In genomic region chr13:50152655-50153309, GRCh38 we compare ENCODE assay signal across 8 cellular contexts.
A peak's percentile ranks its signal among the peaks of the same experiment; 100 is the strongest.
DNase-seq lines count a peak whose midpoint lies in the region; ATAC-seq, FAIRE-seq and TF ChIP-seq lines count a peak whose summit lies in the region.

No MANE protein-coding gene starts in this region.

- no peaks in the 10 kb centered on the region for H3K36me3 Mint-ChIP-seq in activated T-cell treated with anti-CD3 and anti-CD28 coated beads, Interleukin-2, amount 50 U/mL, for 24 hours (ENCODE audit: low read depth)

- ATAC-seq in HG03354 (IDR thresholded peaks at IDR 0.05; ENCODE audit: poor library complexity, severe bottlenecking, unreplicated experiment) (peak; percentile 77), GM12878 (peak; percentile 66), GM21367 (IDR thresholded peaks at IDR 0.05; ENCODE audit: unreplicated experiment) (no peak), body of pancreas (no peak)

- peak overlapping the region; percentile 31 for H3K4me2 ChIP-seq in GM12878 (ENCODE audit: control insufficient read depth, insufficient read depth)

- WGBS in GM12878 (ENCODE audit: insufficient coverage, insufficient replicate concordance, low lambda C conversion rate, missing lambda C conversion rate), result 8% methylated on average over 7 of the region's 7 CpGs
- WGBS in spleen, 5 donors, result 60 to 81% (median 70%) methylated on average over 7 of the region's 7 CpGs
- WGBS in body of pancreas, 2 donors, result 76 to 78% methylated on average over 7 of the region's 7 CpGs

- DNase-seq in activated T-cell treated with anti-CD3 and anti-CD28 coated beads, Interleukin-2, amount 50 U/mL, for 24 hours, result no peak
- no peak for DNase-seq in activated T-cell treated with anti-CD3 and anti-CD28 coated beads for 4 hours
- DNase-seq in GM12878 (ENCODE audit: low read depth, low spot score), result no peak
- DNase-seq in spleen, result no peak
- no peak for DNase-seq in body of pancreas
- no peak for DNase-seq in 8988T

- FAIRE-seq in GM12878 (lab: Jason Lieb, UNC), result peak; percentile 74

- no peaks in the 10 kb centered on the region for H3K79me2 ChIP-seq in GM12878 (ENCODE audit: control insufficient read depth, insufficient read depth, low read length)

- H3K4me3 Mint-ChIP-seq in activated T-cell treated with anti-CD3 and anti-CD28 coated beads, Interleukin-2, amount 50 U/mL, for 24 hours, result peak overlapping the region; percentile 52

- no peaks in the 10 kb centered on the region for H3K36me3 ChIP-seq in GM12878 (ENCODE audit: control insufficient read depth in 2 of 2, insufficient read depth in 2 of 2, low read length in 1 of 2)
- H3K36me3 ChIP-seq in spleen, result no peaks in the 10 kb centered on the region
- H3K36me3 ChIP-seq in body of pancreas (replicated peaks in 1 of 2; ENCODE audit: insufficient read depth in 1 of 2, low read depth in 2 of 2), result no peaks in the 10 kb centered on the region

- no peak for TF ChIP-seq POLR2A in GM12878 (IDR thresholded peaks at IDR 0.05; ENCODE audit: low read depth, low read length)
- no peak for TF ChIP-seq POLR2A in spleen (IDR thresholded peaks at IDR 0.05)
- TF ChIP-seq POLR2A in body of pancreas (IDR thresholded peaks at IDR 0.05), result no peak

- intact Hi-C loops in GM12878 (cut with micrococcal nuclease; ENCODE audit: unreplicated experiment) (no loop called here), spleen (cut with DNase I; ENCODE audit: low total_unique reads) (no loop called here), body of pancreas (cut with DNase I) (no loop called here)

- no peaks in the 10 kb centered on the region for H3K9me3 Mint-ChIP-seq in activated T-cell treated with anti-CD3 and anti-CD28 coated beads, Interleukin-2, amount 50 U/mL, for 24 hours

- peaks cover 3% of the 10 kb centered on the region for H3K27me3 Mint-ChIP-seq in activated T-cell treated with anti-CD3 and anti-CD28 coated beads, Interleukin-2, amount 50 U/mL, for 24 hours

- RAD21 ChIA-PET in GM12878 (lab: Charles Lee; ENCODE audit: unreplicated experiment), result interaction anchor here (0.9 kb wide), 1 partner anchor 648 kb away, joined by 3 read pairs; no protein-coding TSS in a partner anchor

- TF ChIP-seq EP300 in GM12878 (IDR thresholded peaks at IDR 0.05; ENCODE audit: borderline replicate concordance in 1 of 2, control insufficient read depth in 1 of 2, low read depth in 2 of 2, low read length in 2 of 2), result no peak

- H3K27ac ChIP-seq in GM12878 (ENCODE audit: control insufficient read depth, insufficient read depth), result no peak overlapping the region
- H3K27ac ChIP-seq in spleen, result peak overlapping the region in 6 of 8 donors; percentile 3 to 61 (median 41)
- H3K27ac ChIP-seq in body of pancreas, result no peak overlapping the region

- POLR2A ChIA-PET in GM12878 (lab: Charles Lee), result no interaction called here

- H3K9me3 ChIP-seq in GM12878 (replicated peaks; ENCODE audit: control insufficient read depth, insufficient read depth, low read length) (no peaks in the 10 kb centered on the region), spleen (no peaks in the 10 kb centered on the region), body of pancreas (no peaks in the 10 kb centered on the region)

- H4K20me1 ChIP-seq in GM12878 (ENCODE audit: control insufficient read depth, insufficient read depth), result no peaks in the 10 kb centered on the region

- H2AFZ ChIP-seq in GM12878 (ENCODE audit: control insufficient read depth, low read depth, low read length), result no peak overlapping the region

- H3K4me1 Mint-ChIP-seq in activated T-cell treated with anti-CD3 and anti-CD28 coated beads, Interleukin-2, amount 50 U/mL, for 24 hours (ENCODE audit: low read depth), result peaks cover 21% of the 10 kb centered on the region

- H3K9ac ChIP-seq in GM12878 (ENCODE audit: control insufficient read depth, insufficient read depth, low read length), result no peak overlapping the region

- no peak for TF ChIP-seq CTCF in GM12878 (IDR thresholded peaks at IDR 0.05 in 2 of 3, conservative IDR thresholded peaks at IDR 0.05 in 1 of 3; ENCODE audit: control insufficient read depth in 2 of 3, extremely low read depth in 1 of 3, insufficient read depth in 1 of 3, low read depth in 3 of 3, low read length in 3 of 3)
- TF ChIP-seq CTCF in spleen (IDR thresholded peaks at IDR 0.05 in 8 of 11, conservative IDR thresholded peaks at IDR 0.05 in 3 of 11), result no peak
- TF ChIP-seq CTCF in body of pancreas (IDR thresholded peaks at IDR 0.05), result no peak

- no peak overlapping the region for H3K27ac Mint-ChIP-seq in activated T-cell treated with anti-CD3 and anti-CD28 coated beads, Interleukin-2, amount 50 U/mL, for 24 hours

- CTCF ChIA-PET in GM12878 (lab: Yijun Ruan, JAX), result no interaction called here

- peaks cover 6% of the 10 kb centered on the region; the same call in 1 of the 2 replicates for H3K4me1 ChIP-seq in GM12878 (ENCODE audit: control insufficient read depth, insufficient read depth, low read length)
- peaks cover 9 to 31% (median 19%) of the 10 kb centered on the region in 6 donors for H3K4me1 ChIP-seq in spleen
- no peaks in the 10 kb centered on the region for H3K4me1 ChIP-seq in body of pancreas

- in situ Hi-C loops in GM12878 (cut with MboI), result no loop called here

- H3K4me3 ChIP-seq in GM12878 (no peak overlapping the region; the same call in 1 of the 2 replicates), spleen (peak overlapping the region in 2 of 8 donors; percentile 17 to 57), body of pancreas (no peak overlapping the region)

- H3K27me3 ChIP-seq in GM12878 (replicated peaks in 1 of 2; ENCODE audit: control insufficient read depth in 2 of 2, insufficient read depth in 2 of 2, low read length in 1 of 2) (no peaks in the 10 kb centered on the region; a peak in 2 of 4 replicates), spleen (replicated peaks in 1 of 7) (no peaks in the 10 kb centered on the region), body of pancreas (no peaks in the 10 kb centered on the region)

- SMC1A ChIA-PET in GM12878 (lab: Charles Lee; ENCODE audit: uncharacterized antibody, unreplicated experiment), result no interaction called here

- no peak for TF ChIP-seq RAD21 in GM12878 (IDR thresholded peaks at IDR 0.05; ENCODE audit: insufficient read depth, low read depth, low read length)

- BruUV-seq in GM12878 (replicated peaks; lab: Mats Ljungman, UMichigan), result no TSS peak

TF ChIP-seq in GM12878, 131 proteins besides CTCF, POLR2A, EP300 and RAD21 (continues in another document):
- no peak for TF ChIP-seq SMAD5 (IDR thresholded peaks at IDR 0.05; ENCODE audit: low read depth)
- TF ChIP-seq POLR2AphosphoS2 (IDR thresholded peaks at IDR 0.05; ENCODE audit: low read depth, low read length), result no peak
- no peak for TF ChIP-seq PML (IDR thresholded peaks at IDR 0.05; ENCODE audit: low read length)
- no peak for TF ChIP-seq TCF12 (IDR thresholded peaks at IDR 0.05; ENCODE audit: low read depth, low read length)
- no peak for TF ChIP-seq ZNF592 (IDR thresholded peaks at IDR 0.05)
- TF ChIP-seq RUNX3 (IDR thresholded peaks at IDR 0.05; ENCODE audit: low read length), result no peak
- TF ChIP-seq DPF2 (IDR thresholded peaks at IDR 0.05), result no peak
- no peak for TF ChIP-seq NFXL1 (IDR thresholded peaks at IDR 0.05; ENCODE audit: borderline replicate concordance)
- TF ChIP-seq FOXM1 (IDR thresholded peaks at IDR 0.05; ENCODE audit: low read depth, low read length), result no peak

Comparison
In these comparisons a context has a peak if more than half of its experiments do, and no peak if none do; other contexts are left out.
1. ATAC-seq: peak in HG03354 (single experiment) and GM12878 (single experiment); none in GM21367 (single experiment) and body of pancreas (single experiment).
2. H3K27ac ChIP-seq: peak in spleen (6 of 8); none in GM12878 (single experiment) and body of pancreas (0 of 4).